In genomic region chr3:65672876-65673815, GRCh38 we compare ENCODE assay signal across 8 cellular contexts.
A peak's percentile ranks its signal among the peaks of the same experiment; 100 is the strongest.
DNase-seq lines count a peak whose midpoint lies in the region; ATAC-seq and FAIRE-seq lines count a peak whose summit lies in the region.

No MANE protein-coding gene starts in this region.

- peak; percentile 46 for FAIRE-seq in G401.6 (lab: Jason Lieb, UNC)

- DNase-seq in AG08395 (ENCODE audit: low spot score) (peak; percentile 28), NCI-H1092 (lab: John Stamatoyannopoulos, UW) (peak; percentile 39), amniotic epithelial cell (ENCODE audit: low read depth) (peak; percentile 48), hypothalamus (lab: John Stamatoyannopoulos, UW) (peak in 40 of 51 donors; percentile 0 to 77 (median 30))
- peak; percentile 2 to 29 for DNase-seq in stimulated activated CD4-positive, alpha-beta T cell treated with anti-CD3 and anti-CD28 coated beads, Interleukin-4, amount 100 ng/mL, for 48 hours (ENCODE audit: low read depth in 2 of 2)

- ATAC-seq in HG03571 (IDR thresholded peaks at IDR 0.05; ENCODE audit: unreplicated experiment) (no peak), HG03196 (IDR thresholded peaks at IDR 0.05; ENCODE audit: unreplicated experiment) (no peak)
